ENCODE assay signal across 8 cellular contexts in genomic region chr14:61476105-61476736, GRCh38.
A peak's percentile ranks its signal among the peaks of the same experiment; 100 is the strongest.
DNase-seq lines count a peak whose midpoint lies in the region; ATAC-seq and TF ChIP-seq lines count a peak whose summit lies in the region.

No MANE protein-coding gene starts in this region.

- no peaks in the 10 kb centered on the region for H3K36me3 ChIP-seq in lower lobe of right lung
- H3K36me3 ChIP-seq in thoracic aorta = no peaks in the 10 kb centered on the region

- H3K27ac ChIP-seq in lower lobe of right lung (peak overlapping the region; percentile 83), thoracic aorta (peak overlapping the region; percentile 77 to 80)

- POLR2A ChIA-PET in activated CD8-positive, alpha-beta T cell treated with anti-CD3 and anti-CD28 coated beads, Interleukin-2, amount 10 ng/mL, durations not matched to agents 7 days and 5 days (lab: Charles Lee) = interaction anchor here (0.7 to 5.2 kb wide), 14 partner anchors 9 to 286 kb away, joined by 3 to 30 read pairs (median 4); partner anchors contain the start of genes HIF1A and SNAPC1

- TF ChIP-seq CTCF in lower lobe of right lung (IDR thresholded peaks at IDR 0.05) (no peak), thoracic aorta (IDR thresholded peaks at IDR 0.05) (no peak)

- H3K4me1 Mint-ChIP-seq in activated CD4-positive, alpha-beta T cell treated with anti-CD3 and anti-CD28 coated beads, Interleukin-2, amount 10 ng/mL, durations not matched to agents 24 days and 14 days = peaks cover 84% of the 10 kb centered on the region
- H3K4me1 Mint-ChIP-seq in activated CD8-positive, alpha-beta T cell treated with anti-CD3 and anti-CD28 coated beads, Interleukin-2, amount 10 ng/mL, durations not matched to agents 7 days and 5 days (ENCODE audit: low read depth) = peaks cover 94% of the 10 kb centered on the region

- H3K4me1 ChIP-seq in lower lobe of right lung = peaks cover 96% of the 10 kb centered on the region
- peaks cover 44 to 67% of the 10 kb centered on the region in 2 donors for H3K4me1 ChIP-seq in thoracic aorta (ENCODE audit: control insufficient read depth in 1 of 2, low read depth in 2 of 2)

- H3K4me3 Mint-ChIP-seq in activated CD4-positive, alpha-beta T cell treated with anti-CD3 and anti-CD28 coated beads, Interleukin-2, amount 10 ng/mL, durations not matched to agents 24 days and 14 days = peak overlapping the region; percentile 74
- peak overlapping the region; percentile 63 for H3K4me3 Mint-ChIP-seq in activated CD8-positive, alpha-beta T cell treated with anti-CD3 and anti-CD28 coated beads, Interleukin-2, amount 10 ng/mL, durations not matched to agents 7 days and 5 days

- H3K4me3 ChIP-seq in lower lobe of right lung (no peak overlapping the region), thoracic aorta (no peak overlapping the region)

- H3K9me3 ChIP-seq in lower lobe of right lung (no peaks in the 10 kb centered on the region), thoracic aorta (no peaks in the 10 kb centered on the region)

- H3K27me3 ChIP-seq in lower lobe of right lung (ENCODE audit: low read depth) = no peaks in the 10 kb centered on the region
- H3K27me3 ChIP-seq in thoracic aorta (replicated peaks; ENCODE audit: insufficient read depth) = no peaks in the 10 kb centered on the region

- H3K9me3 Mint-ChIP-seq in activated CD4-positive, alpha-beta T cell treated with anti-CD3 and anti-CD28 coated beads, Interleukin-2, amount 10 ng/mL, durations not matched to agents 24 days and 14 days = peaks cover 3% of the 10 kb centered on the region
- no peaks in the 10 kb centered on the region for H3K9me3 Mint-ChIP-seq in activated CD8-positive, alpha-beta T cell treated with anti-CD3 and anti-CD28 coated beads, Interleukin-2, amount 10 ng/mL, durations not matched to agents 7 days and 5 days (ENCODE audit: insufficient read depth)

- peak; percentile 72 for DNase-seq in activated CD4-positive, alpha-beta T cell treated with anti-CD3 and anti-CD28 coated beads, Interleukin-2, amount 10 ng/mL, durations not matched to agents 24 days and 14 days
- no peak for DNase-seq in activated CD4-positive, alpha-beta T cell treated with anti-CD3 and anti-CD28 coated beads for 1 hour
- no peak for DNase-seq in activated CD8-positive, alpha-beta T cell treated with anti-CD3 and anti-CD28 coated beads, Interleukin-2, amount 10 ng/mL, durations not matched to agents 7 days and 5 days
- no peak for DNase-seq in lower lobe of right lung
- no peak for DNase-seq in thoracic aorta (ENCODE audit: low spot score)
- DNase-seq in glomerular visceral epithelial cell (ENCODE audit: extremely low spot score) = no peak
- DNase-seq in HK-2 (ENCODE audit: unreplicated experiment) = no peak
- no peak for DNase-seq in COLO829 (ENCODE audit: low spot score)

- ATAC-seq in activated CD8-positive, alpha-beta T cell treated with anti-CD3 and anti-CD28 coated beads, Interleukin-2, amount 10 ng/mL, durations not matched to agents 7 days and 5 days = peak; percentile 20
- ATAC-seq in lower lobe of right lung (peak in 1 of 2 donors; percentile 1), thoracic aorta (ENCODE audit: insufficient number of reproducible peaks, low FRiP score, low read depth) (no peak)

- H3K27me3 Mint-ChIP-seq in activated CD4-positive, alpha-beta T cell treated with anti-CD3 and anti-CD28 coated beads, Interleukin-2, amount 10 ng/mL, durations not matched to agents 24 days and 14 days = no peaks in the 10 kb centered on the region
- no peaks in the 10 kb centered on the region for H3K27me3 Mint-ChIP-seq in activated CD8-positive, alpha-beta T cell treated with anti-CD3 and anti-CD28 coated beads, Interleukin-2, amount 10 ng/mL, durations not matched to agents 7 days and 5 days (ENCODE audit: low read depth)

- peaks cover 28% of the 10 kb centered on the region for H3K36me3 Mint-ChIP-seq in activated CD4-positive, alpha-beta T cell treated with anti-CD3 and anti-CD28 coated beads, Interleukin-2, amount 10 ng/mL, durations not matched to agents 24 days and 14 days (ENCODE audit: low read depth)
- peaks cover 75% of the 10 kb centered on the region for H3K36me3 Mint-ChIP-seq in activated CD8-positive, alpha-beta T cell treated with anti-CD3 and anti-CD28 coated beads, Interleukin-2, amount 10 ng/mL, durations not matched to agents 7 days and 5 days (ENCODE audit: low read depth)

- intact Hi-C loops in activated CD4-positive, alpha-beta T cell treated with anti-CD3 and anti-CD28 coated beads, Interleukin-2, amount 10 ng/mL, durations not matched to agents 24 days and 14 days (cut with micrococcal nuclease) = loop anchor here (1.0 to 10.0 kb wide), 4 partner anchors 89 to 255 kb away; no protein-coding TSS in a partner anchor
- intact Hi-C loops in lower lobe of right lung (cut with DNase I) = loop anchor here (5.0 to 10.0 kb wide), 2 partner anchors 49 to 241 kb away; no protein-coding TSS in a partner anchor

- CTCF ChIA-PET in activated CD8-positive, alpha-beta T cell treated with anti-CD3 and anti-CD28 coated beads, Interleukin-2, amount 10 ng/mL, durations not matched to agents 7 days and 5 days (lab: Charles Lee) = interaction anchor here (0.6 to 12.3 kb wide), 36 partner anchors 12 to 418 kb away, joined by 3 to 136 read pairs (median 4); partner anchors contain the start of gene HIF1A

- peak overlapping the region; percentile 89 for H3K27ac Mint-ChIP-seq in activated CD4-positive, alpha-beta T cell treated with anti-CD3 and anti-CD28 coated beads, Interleukin-2, amount 10 ng/mL, durations not matched to agents 24 days and 14 days
- peak overlapping the region; percentile 94 for H3K27ac Mint-ChIP-seq in activated CD8-positive, alpha-beta T cell treated with anti-CD3 and anti-CD28 coated beads, Interleukin-2, amount 10 ng/mL, durations not matched to agents 7 days and 5 days
